In genomic region chr5:121988443-121988842, GRCh38 we compare ENCODE assay signal across 22 cellular contexts. TPM values are rescaled to one million over a fixed set of nuclear protein-coding genes. Genes with fewer than 3 reads are reported as not detected.
DNase-seq lines count a peak whose midpoint lies in the region; ATAC-seq and TF ChIP-seq lines count a peak whose summit lies in the region.
"Had no signal": no experiment of that assay in that cellular context is flagged by ENCODE, and none has a peak within 500 bp of the region (broad histone marks: within the 10 kb centered on the region; RNA-seq: fewer than 3 reads in every experiment).

No MANE protein-coding gene starts in this region.

- in situ Hi-C loops in Caki2 (cut with HindIII; ENCODE audit: low pct_unique_long_range_greater_than_20kb, low sequenced_read_pairs): no loop called here

- ATAC-seq in left colon (peak; percentile 83), HG02623 (IDR thresholded peaks at IDR 0.05; ENCODE audit: unreplicated experiment) (no peak), HG03196 (IDR thresholded peaks at IDR 0.05; ENCODE audit: unreplicated experiment) (no peak)
- ATAC-seq: GM23338 had no signal

- DNase-seq in Caki2 (ENCODE audit: low read depth): peak; percentile 14
- peak; percentile 10 for DNase-seq in HuH-7 (ENCODE audit: low spot score)
- DNase-seq in fibroblast of mammary gland (ENCODE audit: low read depth): peak; percentile 25
- no peak for DNase-seq in left colon
- no peak for DNase-seq in COLO829 (ENCODE audit: low spot score)
- DNase-seq in NCI-H1694 (lab: John Stamatoyannopoulos, UW): no peak
- DNase-seq: CD4-positive, CD25-positive, alpha-beta regulatory T cell; H9; Karpas-422; MV-4-11; NCI-H1105; NCI-H1436 treated with DMSO at 0.1 percent for 48 hours; NCI-H1930; NCI-H2107; NCI-H446; NCI-H526; Right ventricle myocardium superior; RPMI8226 had no signal

- no peak for TF ChIP-seq CTCF in fibroblast of mammary gland (conservative IDR thresholded peaks at IDR 0.05; ENCODE audit: control insufficient read depth, insufficient read depth, low read depth, low read length)

- no peak overlapping the region for H3K4me3 ChIP-seq in fibroblast of mammary gland (ENCODE audit: control insufficient read depth, low read depth, low read length)
- H3K4me3 ChIP-seq: BLaER1, GM23338 had no signal

- intact Hi-C loops in left colon (cut with DNase I, micrococcal nuclease): no loop called here

RNA-seq across cellular contexts. Expression of gene SRFBP1, which starts 26.7 kb away (rescaled TPM):
- 7.6 and 12.9 TPM in 2 replicates for total RNA-seq in Caki2 (2014; rRNA removed; shearing (Covaris generic); ENCODE audit: low replicate concordance)
- 1 to 10 TPM; 8.6 to 9.8 TPM for total RNA-seq in left colon

Comparison
In these comparisons a context has a peak if more than half of its experiments do, and no peak if none do; other contexts are left out.
1. DNase-seq: peak in Caki2 (single experiment), HuH-7 (single experiment) and fibroblast of mammary gland (single experiment); none in left colon (0 of 2), COLO829 (single experiment) and NCI-H1694 (single experiment).